ENCODE assay signal across 16 cellular contexts in genomic region chr1:211908951-211909350, GRCh38.
DNase-seq lines count a peak whose midpoint lies in the region; ATAC-seq and TF ChIP-seq lines count a peak whose summit lies in the region.
"Had no signal": no experiment of that assay in that cellular context is flagged by ENCODE, and none has a peak within 500 bp of the region (broad histone marks: within the 10 kb centered on the region; RNA-seq: fewer than 3 reads in every experiment).

No MANE protein-coding gene starts in this region.

- H3K27me3 ChIP-seq in liver (ENCODE audit: control insufficient read depth in 4 of 4, insufficient read depth in 4 of 4, low read length in 3 of 4) (no peaks in the 10 kb centered on the region), subcutaneous abdominal adipose tissue (ENCODE audit: control insufficient read depth in 5 of 5, insufficient read depth in 4 of 5, low read length in 5 of 5) (no peaks in the 10 kb centered on the region)
- H3K27me3 ChIP-seq: BE2C had no signal

- H3K9ac ChIP-seq in liver (ENCODE audit: low read depth in 1 of 2, low read length in 2 of 2) (peak overlapping the region in 1 of 2 donors; percentile 49), subcutaneous abdominal adipose tissue (ENCODE audit: low read length in 5 of 5) (peak overlapping the region in 1 of 5 donors; percentile 7)
- H3K9ac ChIP-seq: GM23248 had no signal

- TF ChIP-seq RAD21 in liver (IDR thresholded peaks at IDR 0.05): peak in 1 of 2 donors; percentile 66

- DNase-seq in NCI-H69 (lab: John Stamatoyannopoulos, UW) (peak; percentile 16), mesenteric fat pad (ENCODE audit: low spot score) (no peak), MV-4-11 (lab: John Stamatoyannopoulos, UW) (no peak)
- DNase-seq: ACHN; BE2C; C1 segment of cervical spinal cord; Caco-2; CD4-positive, alpha-beta T cell; GM23248; HCEC 1CT; IMR-90 had no signal

- 33% methylated on average over 2 of the region's 2 CpGs for WGBS in liver

- no peaks in the 10 kb centered on the region for H3K36me3 ChIP-seq in liver (ENCODE audit: control insufficient read depth in 4 of 4, insufficient read depth in 3 of 4, low read depth in 1 of 4, low read length in 3 of 4)
- no peaks in the 10 kb centered on the region for H3K36me3 ChIP-seq in subcutaneous abdominal adipose tissue (ENCODE audit: control insufficient read depth in 5 of 5, insufficient read depth in 5 of 5, low read length in 5 of 5)
- H3K36me3 ChIP-seq: BE2C had no signal

- H3K27me3 Mint-ChIP-seq in dendritic cell treated with granulocyte-macrophage colony-stimulating factor and Interleukin-4, amounts not matched to agents 40 ng/mL and 50 ng/mL, for 4 days: no peaks in the 10 kb centered on the region

- intact Hi-C loops in dendritic cell treated with granulocyte-macrophage colony-stimulating factor and Interleukin-4, amounts not matched to agents 40 ng/mL and 50 ng/mL, for 4 days (cut with micrococcal nuclease): no loop called here

- no peaks in the 10 kb centered on the region for H3K9me3 Mint-ChIP-seq in dendritic cell treated with granulocyte-macrophage colony-stimulating factor and Interleukin-4, amounts not matched to agents 40 ng/mL and 50 ng/mL, for 4 days
- H3K9me3 Mint-ChIP-seq: CD4-positive, alpha-beta T cell had no signal

- peak overlapping the region; percentile 73 for H3K27ac Mint-ChIP-seq in dendritic cell treated with granulocyte-macrophage colony-stimulating factor and Interleukin-4, amounts not matched to agents 40 ng/mL and 50 ng/mL, for 4 days
- H3K27ac Mint-ChIP-seq: CD4-positive, alpha-beta T cell had no signal

- H3K36me3 Mint-ChIP-seq in dendritic cell treated with granulocyte-macrophage colony-stimulating factor and Interleukin-4, amounts not matched to agents 40 ng/mL and 50 ng/mL, for 4 days (ENCODE audit: low read depth): no peaks in the 10 kb centered on the region

- no peaks in the 10 kb centered on the region for H3K9me3 ChIP-seq in liver (ENCODE audit: control insufficient read depth in 4 of 4, low read length in 3 of 4)
- no peaks in the 10 kb centered on the region for H3K9me3 ChIP-seq in subcutaneous abdominal adipose tissue (ENCODE audit: control insufficient read depth in 5 of 5, low read length in 5 of 5)
- H3K9me3 ChIP-seq: BE2C, Caco-2 had no signal

- H3K4me3 Mint-ChIP-seq in dendritic cell treated with granulocyte-macrophage colony-stimulating factor and Interleukin-4, amounts not matched to agents 40 ng/mL and 50 ng/mL, for 4 days: no peak overlapping the region
- H3K4me3 Mint-ChIP-seq: CD4-positive, alpha-beta T cell had no signal

- no peak for ATAC-seq in GM19452 (IDR thresholded peaks at IDR 0.05; ENCODE audit: unreplicated experiment)
- ATAC-seq: K562 had no signal

- H3K4me3 ChIP-seq in liver (ENCODE audit: low read depth in 1 of 3, low read length in 3 of 3) (no peak overlapping the region), subcutaneous abdominal adipose tissue (ENCODE audit: low read depth in 1 of 5, low read length in 5 of 5) (peak overlapping the region in 1 of 5 donors; percentile 36)
- H3K4me3 ChIP-seq: GM23248, K562 had no signal

- H3K27ac ChIP-seq in liver (ENCODE audit: low read depth in 1 of 2, low read length in 2 of 2) (peak overlapping the region; percentile 93 to 99), subcutaneous abdominal adipose tissue (ENCODE audit: low read depth, low read length) (peak overlapping the region; percentile 47)
- H3K27ac ChIP-seq: GM23248 had no signal

- no peak for TF ChIP-seq CTCF in liver (IDR thresholded peaks at IDR 0.05; ENCODE audit: low read depth, low read length, missing input control)

- H3K4me1 ChIP-seq in liver (ENCODE audit: control insufficient read depth in 4 of 4, insufficient read depth in 4 of 4, low read length in 3 of 4): peaks cover 7 to 29% (median 21%) of the 10 kb centered on the region in 4 donors
- peaks cover 0 to 30% (median 21%) of the 10 kb centered on the region in 5 donors for H3K4me1 ChIP-seq in subcutaneous abdominal adipose tissue (ENCODE audit: control insufficient read depth in 5 of 5, insufficient read depth in 5 of 5, low read length in 5 of 5)
- H3K4me1 ChIP-seq: BE2C had no signal

- peaks cover 68% of the 10 kb centered on the region for H3K4me1 Mint-ChIP-seq in dendritic cell treated with granulocyte-macrophage colony-stimulating factor and Interleukin-4, amounts not matched to agents 40 ng/mL and 50 ng/mL, for 4 days (ENCODE audit: low read depth)

TF ChIP-seq in liver, 16 proteins besides CTCF, POLR2A, EP300 and RAD21:
- TF ChIP-seq ATF3 (IDR thresholded peaks at IDR 0.05) (peak; percentile 37), YY1 (IDR thresholded peaks at IDR 0.05) (peak; percentile 59), SP1 (IDR thresholded peaks at IDR 0.05) (no peak), REST (IDR thresholded peaks at IDR 0.05) (peak; percentile 10)
